ENCODE assay signal across 32 cellular contexts in genomic region chr11:130260735-130261134, GRCh38.
"Had no signal": no experiment of that assay in that cellular context is flagged by ENCODE, and none has a peak within 500 bp of the region (broad histone marks: within the 10 kb centered on the region; RNA-seq: fewer than 3 reads in every experiment).

No MANE protein-coding gene starts in this region.

- DNase-seq: activated B cell treated with CpG ODN at 0.5 μM for 24 hours; activated CD4-positive, alpha-beta T cell treated with anti-CD3 and anti-CD28 coated beads for 48 hours; activated CD4-positive, alpha-beta T cell treated with anti-CD3 and anti-CD28 coated beads, Interleukin-2, amount 50 U/mL, for 1 hour; activated CD4-positive, alpha-beta T cell treated with anti-CD3 and anti-CD28 coated beads, Interleukin-2, amount 50 U/mL, for 48 hours; activated CD8-positive, alpha-beta memory T cell treated with anti-CD3 and anti-CD28 coated beads for 24 hours; activated CD8-positive, alpha-beta T cell treated with anti-CD3 and anti-CD28 coated beads for 36 hours; activated effector memory CD4-positive, alpha-beta T cell treated with anti-CD3 and anti-CD28 coated beads, Interleukin-2, amount 50 U/mL, for 16 hours; activated naive CD4-positive, alpha-beta T cell treated with anti-CD3 and anti-CD28 coated beads for 36 hours; activated naive CD8-positive, alpha-beta T cell treated with anti-CD3 and anti-CD28 coated beads for 36 hours; activated naive CD8-positive, alpha-beta T cell treated with anti-CD3 and anti-CD28 coated beads, Interleukin-2, amount 50 U/mL, for 24 hours; activated T-cell treated with anti-CD3 and anti-CD28 coated beads, Interleukin-2, amount 50 U/mL, for 48 hours; adrenal gland; aorta; body of pancreas; central memory CD4-positive, alpha-beta T cell; cerebellar nuclear complex; colonic mucosa; effector CD8-positive, alpha-beta T cell; esophagus squamous epithelium; foreskin melanocyte; T-helper 1 cell; T-helper 17 cell; T1000; WERI-Rb-1 had no signal

- ATAC-seq: activated CD4-positive, CD25-positive, alpha-beta regulatory T cell treated with anti-CD3 and anti-CD28 coated beads, Interleukin-2, amount 50 U/mL, for 24 hours; activated CD8-positive, alpha-beta T cell treated with anti-CD3 and anti-CD28 coated beads for 36 hours; activated naive CD8-positive, alpha-beta T cell treated with anti-CD3 and anti-CD28 coated beads, Interleukin-2, amount 50 U/mL, for 24 hours; body of pancreas; gastroesophageal sphincter; T-helper 17 cell had no signal

- H3K4me3 ChIP-seq: adrenal gland, body of pancreas, cardiac muscle cell, colonic mucosa, esophagus squamous epithelium, gastroesophageal sphincter had no signal

- H3K4me3 Mint-ChIP-seq: activated B cell treated with CpG ODN at 0.5 μM for 24 hours; activated CD8-positive, alpha-beta T cell treated with anti-CD3 and anti-CD28 coated beads for 36 hours; activated naive CD4-positive, alpha-beta T cell treated with anti-CD3 and anti-CD28 coated beads for 36 hours; activated naive CD4-positive, alpha-beta T cell treated with anti-CD3 and anti-CD28 coated beads, Interleukin-2, amount 50 U/mL, for 24 hours; activated naive CD8-positive, alpha-beta T cell treated with anti-CD3 and anti-CD28 coated beads for 36 hours; activated naive CD8-positive, alpha-beta T cell treated with anti-CD3 and anti-CD28 coated beads, Interleukin-2, amount 50 U/mL, for 24 hours; activated T-helper 1 cell treated with anti-CD3 and anti-CD28 coated beads, Interleukin-12 subunit alpha, Interleukin-12 subunit beta, Interleukin-2, Interleukin-4 antibody, amounts not matched to agents 30 ng/mL and 10 ng/mL and 1 ng/mL, durations not matched to agents 14 hours and 24 hours and 36 hours; T-helper 17 cell; T-helper 2 cell treated with Interferon-gamma antibody and Interleukin-4, amounts not matched to agents 5 μg/mL and 100 μg/mL, for 36 hours had no signal

- H3K27me3 ChIP-seq: adrenal gland, body of pancreas, cardiac muscle cell, colonic mucosa, esophagus squamous epithelium, gastroesophageal sphincter had no signal

- H3K36me3 ChIP-seq: adrenal gland, colonic mucosa had no signal

- H3K27ac ChIP-seq: adrenal gland, body of pancreas, cardiac muscle cell, colonic mucosa, epithelial cell of prostate, esophagus squamous epithelium, gastroesophageal sphincter, WERI-Rb-1 had no signal

- H3K9me3 ChIP-seq: adrenal gland, body of pancreas, colonic mucosa, esophagus squamous epithelium had no signal

- H3K27me3 Mint-ChIP-seq: activated B cell treated with CpG ODN at 0.5 μM for 24 hours; activated CD8-positive, alpha-beta T cell treated with anti-CD3 and anti-CD28 coated beads for 36 hours; activated naive CD4-positive, alpha-beta T cell treated with anti-CD3 and anti-CD28 coated beads, Interleukin-2, amount 50 U/mL, for 24 hours; activated naive CD8-positive, alpha-beta T cell treated with anti-CD3 and anti-CD28 coated beads for 36 hours; activated naive CD8-positive, alpha-beta T cell treated with anti-CD3 and anti-CD28 coated beads, Interleukin-2, amount 50 U/mL, for 24 hours; T-helper 17 cell had no signal

- H3K9me3 Mint-ChIP-seq: activated B cell treated with CpG ODN at 0.5 μM for 24 hours had no signal

- H3K27ac Mint-ChIP-seq: activated B cell treated with CpG ODN at 0.5 μM for 24 hours; activated CD8-positive, alpha-beta T cell treated with anti-CD3 and anti-CD28 coated beads for 36 hours; activated naive CD4-positive, alpha-beta T cell treated with anti-CD3 and anti-CD28 coated beads for 36 hours; activated naive CD4-positive, alpha-beta T cell treated with anti-CD3 and anti-CD28 coated beads, Interleukin-2, amount 50 U/mL, for 24 hours; activated naive CD8-positive, alpha-beta T cell treated with anti-CD3 and anti-CD28 coated beads for 36 hours; activated naive CD8-positive, alpha-beta T cell treated with anti-CD3 and anti-CD28 coated beads, Interleukin-2, amount 50 U/mL, for 24 hours; activated T-helper 1 cell treated with anti-CD3 and anti-CD28 coated beads, Interleukin-12 subunit alpha, Interleukin-12 subunit beta, Interleukin-2, Interleukin-4 antibody, amounts not matched to agents 30 ng/mL and 10 ng/mL and 1 ng/mL, durations not matched to agents 14 hours and 24 hours and 36 hours; activated T-helper 2 cell treated with anti-CD3 and anti-CD28 coated beads, Interferon-gamma antibody, Interleukin-2, Interleukin-4, amounts not matched to agents 10 μg/mL and 5 μg/mL and 100 μg/mL, durations not matched to agents 14 hours and 24 hours and 36 hours; T-helper 17 cell; T-helper 2 cell treated with Interferon-gamma antibody and Interleukin-4, amounts not matched to agents 5 μg/mL and 100 μg/mL, for 36 hours had no signal

- H3K4me1 ChIP-seq: adrenal gland, colonic mucosa, esophagus squamous epithelium had no signal
